In the genomic region with DNA sequence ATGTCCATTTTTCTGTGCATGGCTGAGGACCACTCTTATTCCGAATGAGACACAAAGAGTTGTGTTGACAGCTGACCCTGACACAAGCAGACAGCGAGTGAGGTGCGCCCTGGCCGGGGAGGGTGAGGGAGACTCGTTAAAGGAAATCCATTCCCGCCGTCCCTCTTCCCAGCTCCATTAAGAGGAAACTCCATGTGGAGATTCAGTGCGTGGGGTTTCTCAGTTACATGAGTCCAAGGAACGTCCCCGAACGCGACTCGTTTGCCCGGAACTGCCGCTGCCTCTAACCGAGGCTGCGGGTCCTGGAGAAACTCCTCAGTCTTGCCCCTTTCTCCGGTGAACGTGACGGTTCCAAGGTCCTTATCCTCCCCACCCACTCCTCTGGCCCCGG, we compare ENCODE assay signal across 1 cellular context.
TF ChIP-seq lines count a peak whose summit lies in the region.

No MANE protein-coding gene starts in this region.

TF ChIP-seq in SK-N-SH, 30 proteins besides CTCF, POLR2A, EP300 and RAD21 (continued from another document):
- TF ChIP-seq, protein P1, sequence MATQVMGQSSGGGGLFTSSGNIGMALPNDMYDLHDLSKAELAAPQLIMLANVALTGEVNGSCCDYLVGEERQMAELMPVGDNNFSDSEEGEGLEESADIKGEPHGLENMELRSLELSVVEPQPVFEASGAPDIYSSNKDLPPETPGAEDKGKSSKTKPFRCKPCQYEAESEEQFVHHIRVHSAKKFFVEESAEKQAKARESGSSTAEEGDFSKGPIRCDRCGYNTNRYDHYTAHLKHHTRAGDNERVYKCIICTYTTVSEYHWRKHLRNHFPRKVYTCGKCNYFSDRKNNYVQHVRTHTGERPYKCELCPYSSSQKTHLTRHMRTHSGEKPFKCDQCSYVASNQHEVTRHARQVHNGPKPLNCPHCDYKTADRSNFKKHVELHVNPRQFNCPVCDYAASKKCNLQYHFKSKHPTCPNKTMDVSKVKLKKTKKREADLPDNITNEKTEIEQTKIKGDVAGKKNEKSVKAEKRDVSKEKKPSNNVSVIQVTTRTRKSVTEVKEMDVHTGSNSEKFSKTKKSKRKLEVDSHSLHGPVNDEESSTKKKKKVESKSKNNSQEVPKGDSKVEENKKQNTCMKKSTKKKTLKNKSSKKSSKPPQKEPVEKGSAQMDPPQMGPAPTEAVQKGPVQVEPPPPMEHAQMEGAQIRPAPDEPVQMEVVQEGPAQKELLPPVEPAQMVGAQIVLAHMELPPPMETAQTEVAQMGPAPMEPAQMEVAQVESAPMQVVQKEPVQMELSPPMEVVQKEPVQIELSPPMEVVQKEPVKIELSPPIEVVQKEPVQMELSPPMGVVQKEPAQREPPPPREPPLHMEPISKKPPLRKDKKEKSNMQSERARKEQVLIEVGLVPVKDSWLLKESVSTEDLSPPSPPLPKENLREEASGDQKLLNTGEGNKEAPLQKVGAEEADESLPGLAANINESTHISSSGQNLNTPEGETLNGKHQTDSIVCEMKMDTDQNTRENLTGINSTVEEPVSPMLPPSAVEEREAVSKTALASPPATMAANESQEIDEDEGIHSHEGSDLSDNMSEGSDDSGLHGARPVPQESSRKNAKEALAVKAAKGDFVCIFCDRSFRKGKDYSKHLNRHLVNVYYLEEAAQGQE (IDR thresholded peaks at IDR 0.05; ENCODE audit: low read depth, low read length): no peak
- TF ChIP-seq, protein P2, sequence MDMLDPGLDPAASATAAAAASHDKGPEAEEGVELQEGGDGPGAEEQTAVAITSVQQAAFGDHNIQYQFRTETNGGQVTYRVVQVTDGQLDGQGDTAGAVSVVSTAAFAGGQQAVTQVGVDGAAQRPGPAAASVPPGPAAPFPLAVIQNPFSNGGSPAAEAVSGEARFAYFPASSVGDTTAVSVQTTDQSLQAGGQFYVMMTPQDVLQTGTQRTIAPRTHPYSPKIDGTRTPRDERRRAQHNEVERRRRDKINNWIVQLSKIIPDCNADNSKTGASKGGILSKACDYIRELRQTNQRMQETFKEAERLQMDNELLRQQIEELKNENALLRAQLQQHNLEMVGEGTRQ (IDR thresholded peaks at IDR 0.05; ENCODE audit: borderline replicate concordance, low read depth, low read length): no peak
- TF ChIP-seq EZH2phosphoT487 (IDR thresholded peaks at IDR 0.05; ENCODE audit: borderline replicate concordance, low read depth): no peak
